ENCODE assay signal across 12 cellular contexts in genomic region chr12:131915000-131915689, GRCh38. TPM values are rescaled to one million over a fixed set of nuclear protein-coding genes. Genes with fewer than 3 reads are reported as not detected.
A peak's percentile ranks its signal among the peaks of the same experiment; 100 is the strongest.
DNase-seq lines count a peak whose midpoint lies in the region; ATAC-seq and TF ChIP-seq lines count a peak whose summit lies in the region.
"Had no signal": no experiment of that assay in that cellular context is flagged by ENCODE, and none has a peak within 500 bp of the region (broad histone marks: within the 10 kb centered on the region; RNA-seq: fewer than 3 reads in every experiment).

No MANE protein-coding gene starts in this region.

- H4K20me1 ChIP-seq in PC-9 (ENCODE audit: insufficient read depth): peaks cover 9% of the 10 kb centered on the region

- no peaks in the 10 kb centered on the region for H3K9me2 ChIP-seq in PC-9 (ENCODE audit: insufficient read depth)

- DNase-seq in GM06990 (ENCODE audit: extremely low read depth, insufficient read length): peak; percentile 3
- DNase-seq in endodermal cell: peak; percentile 48
- DNase-seq in sigmoid colon: peak; percentile 64
- no peak for DNase-seq in PC-9
- DNase-seq in CD1c-positive myeloid dendritic cell (ENCODE audit: extremely low spot score): no peak
- DNase-seq: C1 segment of cervical spinal cord; Caco-2; CD4-positive, alpha-beta T cell; H9 had no signal

- peaks cover 29% of the 10 kb centered on the region for H3K36me3 Mint-ChIP-seq in endodermal cell (ENCODE audit: low read depth)
- H3K36me3 Mint-ChIP-seq in stimulated activated memory B cell treated with anti-CD40 and anti-IgM and Interleukin-4, amounts not matched to agents 10 μg/mL and 1 μg/mL and 100 μg/mL, for 72 hours: peaks cover 33% of the 10 kb centered on the region

- H3K27ac ChIP-seq in HUES6 (ENCODE audit: low read depth, low read length): peak overlapping the region; percentile 26; the same call in 1 of the 2 replicates
- no peak overlapping the region for H3K27ac ChIP-seq in endodermal cell (ENCODE audit: low read depth, low read length)
- H3K27ac ChIP-seq in sigmoid colon: no peak overlapping the region
- no peak overlapping the region for H3K27ac ChIP-seq in PC-9

- no peak overlapping the region for H3K27ac Mint-ChIP-seq in endodermal cell
- no peak overlapping the region for H3K27ac Mint-ChIP-seq in stimulated activated memory B cell treated with anti-CD40 and anti-IgM and Interleukin-4, amounts not matched to agents 10 μg/mL and 1 μg/mL and 100 μg/mL, for 72 hours
- H3K27ac Mint-ChIP-seq: B cell; CD4-positive, alpha-beta T cell; H9 had no signal

- POLR2A ChIA-PET in PC-9 (lab: Charles Lee; ENCODE audit: unreplicated experiment): no interaction called here

- H3K4me3 ChIP-seq in GM06990 (replicated peaks; ENCODE audit: low read depth, low read length): no peak overlapping the region
- no peak overlapping the region for H3K4me3 ChIP-seq in HUES6 (ENCODE audit: low read depth, low read length)
- no peak overlapping the region for H3K4me3 ChIP-seq in endodermal cell (ENCODE audit: low read length)
- no peak overlapping the region for H3K4me3 ChIP-seq in sigmoid colon
- no peak overlapping the region for H3K4me3 ChIP-seq in PC-9

- no peaks in the 10 kb centered on the region for H3K27me3 Mint-ChIP-seq in endodermal cell (ENCODE audit: insufficient read depth)
- H3K27me3 Mint-ChIP-seq in stimulated activated memory B cell treated with anti-CD40 and anti-IgM and Interleukin-4, amounts not matched to agents 10 μg/mL and 1 μg/mL and 100 μg/mL, for 72 hours: no peaks in the 10 kb centered on the region
- H3K27me3 Mint-ChIP-seq: B cell; CD4-positive, alpha-beta T cell had no signal

- no peak for TF ChIP-seq EP300 in sigmoid colon (IDR thresholded peaks at IDR 0.05)

- peaks cover 11% of the 10 kb centered on the region for H3K36me3 ChIP-seq in GM06990 (ENCODE audit: control insufficient read depth, insufficient read depth, low read length)
- H3K36me3 ChIP-seq in HUES6 (ENCODE audit: control insufficient read depth, insufficient read depth, low read length): peaks cover 76% of the 10 kb centered on the region
- H3K36me3 ChIP-seq in endodermal cell (ENCODE audit: control insufficient read depth, insufficient read depth, low read length): peaks cover 26% of the 10 kb centered on the region
- peaks cover 52 to 94% (median 72%) of the 10 kb centered on the region in 4 donors for H3K36me3 ChIP-seq in sigmoid colon
- H3K36me3 ChIP-seq in PC-9 (ENCODE audit: low read depth): peaks cover 8% of the 10 kb centered on the region

- TF ChIP-seq CTCF in GM06990 (IDR thresholded peaks at IDR 0.05; ENCODE audit: insufficient read depth, low read length, poor library complexity, severe bottlenecking) (no peak), endodermal cell (conservative IDR thresholded peaks at IDR 0.05) (no peak), sigmoid colon (IDR thresholded peaks at IDR 0.05) (no peak), PC-9 (conservative IDR thresholded peaks at IDR 0.05) (no peak)

- H3K9ac ChIP-seq in HUES6 (ENCODE audit: low read length) (no peak overlapping the region), endodermal cell (ENCODE audit: extremely low read depth, low read length, poor library complexity, severe bottlenecking) (no peak overlapping the region)

- no peaks in the 10 kb centered on the region for H3K4me1 Mint-ChIP-seq in endodermal cell
- H3K4me1 Mint-ChIP-seq in stimulated activated memory B cell treated with anti-CD40 and anti-IgM and Interleukin-4, amounts not matched to agents 10 μg/mL and 1 μg/mL and 100 μg/mL, for 72 hours: no peaks in the 10 kb centered on the region
- H3K4me1 Mint-ChIP-seq: B cell had no signal

- no peaks in the 10 kb centered on the region for H3F3A ChIP-seq in PC-9 (ENCODE audit: insufficient read depth, low read depth)

- BruUV-seq in PC-9 (replicated peaks; lab: Mats Ljungman, UMichigan): no TSS peak

- TF ChIP-seq POLR2A in sigmoid colon (IDR thresholded peaks at IDR 0.05): no peak

- H2AFZ ChIP-seq in PC-9: no peak overlapping the region

- H3K4me3 Mint-ChIP-seq in endodermal cell: no peak overlapping the region
- H3K4me3 Mint-ChIP-seq in stimulated activated memory B cell treated with anti-CD40 and anti-IgM and Interleukin-4, amounts not matched to agents 10 μg/mL and 1 μg/mL and 100 μg/mL, for 72 hours: no peak overlapping the region
- H3K4me3 Mint-ChIP-seq: B cell; CD4-positive, alpha-beta T cell; H9 had no signal

- 93 to 98% methylated on average over 7 to 20 of the region's 20 CpGs for WGBS in endodermal cell (ENCODE audit: insufficient coverage in 1 of 2, insufficient read length in 1 of 2), 2 experiments
- WGBS in sigmoid colon, 2 donors: 94% methylated on average over 20 of the region's 20 CpGs

- H3K9me3 Mint-ChIP-seq in endodermal cell: no peaks in the 10 kb centered on the region
- no peaks in the 10 kb centered on the region for H3K9me3 Mint-ChIP-seq in stimulated activated memory B cell treated with anti-CD40 and anti-IgM and Interleukin-4, amounts not matched to agents 10 μg/mL and 1 μg/mL and 100 μg/mL, for 72 hours
- H3K9me3 Mint-ChIP-seq: CD4-positive, alpha-beta T cell; H9 had no signal

- no peaks in the 10 kb centered on the region for H3K27me3 ChIP-seq in GM06990 (replicated peaks; ENCODE audit: control insufficient read depth, insufficient read depth, low read length)
- H3K27me3 ChIP-seq in HUES6 (ENCODE audit: control insufficient read depth, insufficient read depth, low read length): no peaks in the 10 kb centered on the region
- no peaks in the 10 kb centered on the region for H3K27me3 ChIP-seq in endodermal cell (ENCODE audit: control insufficient read depth, insufficient read depth, low read length, poor library complexity, severe bottlenecking)
- H3K27me3 ChIP-seq in sigmoid colon: no peaks in the 10 kb centered on the region
- H3K27me3 ChIP-seq in PC-9 (ENCODE audit: insufficient read depth, low read depth): no peaks in the 10 kb centered on the region

- H3K4me2 ChIP-seq in PC-9: no peak overlapping the region

- CTCF ChIA-PET in PC-9 (lab: Charles Lee): no interaction called here

- H3K79me2 ChIP-seq in PC-9 (ENCODE audit: low read depth): no peaks in the 10 kb centered on the region

- no peaks in the 10 kb centered on the region for H3K9me3 ChIP-seq in HUES6 (ENCODE audit: control insufficient read depth, insufficient read depth, low read depth, low read length)
- H3K9me3 ChIP-seq in endodermal cell (ENCODE audit: control insufficient read depth, low read length): no peaks in the 10 kb centered on the region
- H3K9me3 ChIP-seq in sigmoid colon: no peaks in the 10 kb centered on the region
- H3K9me3 ChIP-seq in PC-9 (ENCODE audit: insufficient read depth, low read depth): no peaks in the 10 kb centered on the region
- H3K9me3 ChIP-seq: Caco-2 had no signal

- ATAC-seq in stimulated activated memory B cell treated with anti-CD40 and anti-IgM and Interleukin-4, amounts not matched to agents 10 μg/mL and 1 μg/mL and 100 μg/mL, for 72 hours: no peak

- no peaks in the 10 kb centered on the region for H3K4me1 ChIP-seq in HUES6 (ENCODE audit: control insufficient read depth, insufficient read depth, low read length)
- H3K4me1 ChIP-seq in endodermal cell (ENCODE audit: control insufficient read depth, insufficient read depth, low read length): no peaks in the 10 kb centered on the region
- peaks cover 0 to 19% (median 15%) of the 10 kb centered on the region in 4 donors for H3K4me1 ChIP-seq in sigmoid colon
- H3K4me1 ChIP-seq in PC-9 (replicated peaks; ENCODE audit: insufficient read depth): no peaks in the 10 kb centered on the region
- H3K4me1 ChIP-seq: Caco-2 had no signal

- intact Hi-C loops in sigmoid colon (cut with DNase I) (no loop called here), PC-9 (cut with micrococcal nuclease; ENCODE audit: unreplicated experiment) (no loop called here)

RNA-seq across cellular contexts. Expression of gene PUS1, which starts 13.9 kb away (rescaled TPM):
- 10 to 100 TPM; 37.3 to 56.7 TPM for total RNA-seq in endodermal cell
- 20.6 TPM for polyA plus RNA-seq in endodermal cell (2013, experiment 1 of 2)
- polyA plus RNA-seq in endodermal cell (2013, experiment 2 of 2): 15.2 TPM
- total RNA-seq in sigmoid colon: 10 to 100 TPM in 1 of 4 donors, 1 to 10 TPM in 3; 7.6 to 15.6 (median 8.9) TPM
- 10 to 100 TPM in 1 of 3 donors, 1 to 10 TPM in 2; 9.0 to 33.8 (median 9.7) TPM for polyA plus RNA-seq in sigmoid colon
- 36.4 and 37.0 TPM in 2 replicates for total RNA-seq in PC-9 (2021)

RNA-seq across cellular contexts. Expression of gene ULK1, which starts 20.7 kb away (rescaled TPM):
- total RNA-seq in endodermal cell (100 to 1,000 TPM in 1 of 2 donors, 10 to 100 TPM in 1; 68.0 to 104 TPM), sigmoid colon (10 to 100 TPM; 13.2 to 29.1 (median 18.6) TPM), PC-9 (2021) (50.8 and 70.5 TPM in 2 replicates)
- polyA plus RNA-seq in endodermal cell (2013, experiment 1 of 2): 50.3 TPM
- polyA plus RNA-seq in endodermal cell (2013, experiment 2 of 2): 43.7 TPM
- 10 to 100 TPM in 1 of 3 donors, 1 to 10 TPM in 2; 5.3 to 17.5 (median 5.4) TPM for polyA plus RNA-seq in sigmoid colon

RNA-seq across cellular contexts. Expression of gene EP400, which starts 34.6 kb away (rescaled TPM):
- total RNA-seq in endodermal cell (10 to 100 TPM; 64.7 to 78.3 TPM), sigmoid colon (10 to 100 TPM; 14.5 to 35.7 (median 18.8) TPM), PC-9 (2021) (45.0 and 50.3 TPM in 2 replicates)
- 42.4 TPM for polyA plus RNA-seq in endodermal cell (2013, experiment 1 of 2)
- 40.7 TPM for polyA plus RNA-seq in endodermal cell (2013, experiment 2 of 2)
- 10 to 100 TPM in 1 of 3 donors, 1 to 10 TPM in 2; 3.2 to 22.3 (median 4.2) TPM for polyA plus RNA-seq in sigmoid colon

Comparison
In these comparisons a context has a peak if more than half of its experiments do, and no peak if none do; other contexts are left out.
1. DNase-seq: peak in GM06990 (single experiment), endodermal cell (single experiment) and sigmoid colon (single experiment); none in PC-9 (0 of 2) and CD1c-positive myeloid dendritic cell (single experiment).